1 cellular context compared by ENCODE assay signal in genomic region chr1:12594966-12595838, GRCh38.
TF ChIP-seq lines count a peak whose summit lies in the region.

No MANE protein-coding gene starts in this region.

TF ChIP-seq in WTC11, 78 proteins besides CTCF, POLR2A, EP300 and RAD21 (continued from another document):
- TF ChIP-seq AFF4 (CRISPR knock-in tag; IDR thresholded peaks at IDR 0.05; ENCODE audit: borderline replicate concordance) (no peak), CDX4 (CRISPR knock-in tag; IDR thresholded peaks at IDR 0.05; ENCODE audit: borderline replicate concordance) (no peak), NR1H2 (CRISPR knock-in tag; IDR thresholded peaks at IDR 0.05) (no peak), USF1 (CRISPR knock-in tag; IDR thresholded peaks at IDR 0.05) (peak; percentile 42; the same call in 1 of the 2 replicates), RELA (CRISPR knock-in tag; IDR thresholded peaks at IDR 0.05; ENCODE audit: borderline replicate concordance) (no peak), MAX (CRISPR knock-in tag; IDR thresholded peaks at IDR 0.05) (peak; percentile 36; the same call in 1 of the 2 replicates), GABPB1 (CRISPR knock-in tag; IDR thresholded peaks at IDR 0.05) (no peak), JUN (CRISPR knock-in tag; IDR thresholded peaks at IDR 0.05) (no peak), EMX1 (CRISPR knock-in tag; IDR thresholded peaks at IDR 0.05) (no peak), MYBL2 (CRISPR knock-in tag; IDR thresholded peaks at IDR 0.05) (0 out of 2 replicates have a peak, but pooled peaks have one; percentile 30), NFYB (CRISPR knock-in tag; conservative IDR thresholded peaks at IDR 0.05; ENCODE audit: low read depth) (no peak), ERG (CRISPR knock-in tag; IDR thresholded peaks at IDR 0.05) (no peak), JAZF1 (CRISPR knock-in tag; IDR thresholded peaks at IDR 0.05) (no peak), ATF3 (CRISPR knock-in tag; conservative IDR thresholded peaks at IDR 0.05) (no peak), ZNF121 (CRISPR knock-in tag; IDR thresholded peaks at IDR 0.05) (no peak), CBFB (CRISPR knock-in tag; IDR thresholded peaks at IDR 0.05; ENCODE audit: low read depth) (no peak), ETV6 (CRISPR knock-in tag; IDR thresholded peaks at IDR 0.05) (no peak), ESRRA (CRISPR knock-in tag; IDR thresholded peaks at IDR 0.05; ENCODE audit: borderline replicate concordance) (no peak), SP1 (CRISPR knock-in tag; conservative IDR thresholded peaks at IDR 0.05) (peak; percentile 49; the same call in 1 of the 2 replicates), ELF4 (CRISPR knock-in tag; IDR thresholded peaks at IDR 0.05; ENCODE audit: low read depth) (no peak), FOXK1 (CRISPR knock-in tag; IDR thresholded peaks at IDR 0.05) (0 out of 2 replicates have a peak, but pooled peaks have one; percentile 45), NR2C2 (CRISPR knock-in tag; IDR thresholded peaks at IDR 0.05) (no peak), ATF1 (CRISPR knock-in tag; IDR thresholded peaks at IDR 0.05) (no peak), TP53 (CRISPR knock-in tag; IDR thresholded peaks at IDR 0.05) (no peak), NFE2L1 (CRISPR knock-in tag; IDR thresholded peaks at IDR 0.05) (no peak), ATF2 (CRISPR knock-in tag; IDR thresholded peaks at IDR 0.05; ENCODE audit: borderline replicate concordance, low read depth) (0 out of 2 replicates have a peak, but pooled peaks have one; percentile 50)
